12 cellular contexts compared by ENCODE assay signal in genomic region chr13:25214371-25215252, GRCh38. TPM values are rescaled to one million over a fixed set of nuclear protein-coding genes. Genes with fewer than 3 reads are reported as not detected.
DNase-seq lines count a peak whose midpoint lies in the region; TF ChIP-seq lines count a peak whose summit lies in the region.
"Had no signal": no experiment of that assay in that cellular context is flagged by ENCODE, and none has a peak within 500 bp of the region (broad histone marks: within the 10 kb centered on the region; RNA-seq: fewer than 3 reads in every experiment).

No MANE protein-coding gene starts in this region.

- no TSS peak for BruUV-seq in Calu3 (replicated peaks; lab: Mats Ljungman, UMichigan)

- peak overlapping the region; percentile 28 for H3K27ac ChIP-seq in hepatocyte
- H3K27ac ChIP-seq in smooth muscle cell (ENCODE audit: low read depth): peak overlapping the region; percentile 26
- H3K27ac ChIP-seq: stomach had no signal

- H3K36me3 Mint-ChIP-seq in Calu3 (ENCODE audit: insufficient read depth, unreplicated experiment): no peaks in the 10 kb centered on the region

- H3K27me3 ChIP-seq in hepatocyte: no peaks in the 10 kb centered on the region
- no peaks in the 10 kb centered on the region for H3K27me3 ChIP-seq in smooth muscle cell (ENCODE audit: low read depth)
- H3K27me3 ChIP-seq: stomach had no signal

- no peak overlapping the region for H3K9ac ChIP-seq in smooth muscle cell (ENCODE audit: low read depth)

- H3K79me2 ChIP-seq in hepatocyte (no peaks in the 10 kb centered on the region), smooth muscle cell (ENCODE audit: low read depth) (no peaks in the 10 kb centered on the region)

- H4K20me1 ChIP-seq in hepatocyte (ENCODE audit: insufficient read depth, poor library complexity, severe bottlenecking) (no peaks in the 10 kb centered on the region), smooth muscle cell (ENCODE audit: low read depth) (no peaks in the 10 kb centered on the region)

- in situ Hi-C loops in astrocyte of the spinal cord (cut with HindIII; ENCODE audit: low sequenced_read_pairs): no loop called here

- peaks cover 27% of the 10 kb centered on the region for H3K27me3 Mint-ChIP-seq in Calu3 (ENCODE audit: unreplicated experiment)

- H3K36me3 ChIP-seq in hepatocyte (replicated peaks; ENCODE audit: insufficient read depth, low read depth) (no peaks in the 10 kb centered on the region), smooth muscle cell (ENCODE audit: low read depth) (no peaks in the 10 kb centered on the region)
- H3K36me3 ChIP-seq: stomach had no signal

- H3F3A ChIP-seq in smooth muscle cell (ENCODE audit: low read depth): no peaks in the 10 kb centered on the region

- H2AFZ ChIP-seq in hepatocyte (no peak overlapping the region), smooth muscle cell (ENCODE audit: low read depth) (no peak overlapping the region)

- H3K9me3 ChIP-seq in hepatocyte (ENCODE audit: low read depth) (no peaks in the 10 kb centered on the region), smooth muscle cell (replicated peaks; ENCODE audit: low read depth) (no peaks in the 10 kb centered on the region)
- H3K9me3 ChIP-seq: Caco-2, stomach had no signal

- DNase-seq in HCEC 1CT (peak; percentile 1), astrocyte of the spinal cord (ENCODE audit: low read depth, low spot score) (peak; percentile 22), hepatocyte (ENCODE audit: low spot score) (no peak), smooth muscle cell (lab: John Stamatoyannopoulos, UW; ENCODE audit: unreplicated experiment) (no peak), SIG-M5 (lab: John Stamatoyannopoulos, UW) (no peak), SHP77 treated with DMSO at 0.1 percent for 48 hours (lab: John Stamatoyannopoulos, UW) (no peak), Calu3 (no peak), DMS153 (lab: John Stamatoyannopoulos, UW) (no peak)
- DNase-seq: activated naive CD8-positive, alpha-beta T cell treated with anti-CD3 and anti-CD28 coated beads, Interleukin-2, amount 50 U/mL, for 24 hours; kidney; stomach had no signal

- TF ChIP-seq CTCF in astrocyte of the spinal cord (IDR thresholded peaks at IDR 0.05; ENCODE audit: low read depth, low read length) (peak; percentile 29), hepatocyte (IDR thresholded peaks at IDR 0.05; ENCODE audit: poor library complexity) (no peak), smooth muscle cell (IDR thresholded peaks at IDR 0.05; ENCODE audit: borderline replicate concordance, insufficient read depth, poor library complexity, severe bottlenecking) (no peak), Calu3 (IDR thresholded peaks at IDR 0.05; ENCODE audit: unreplicated experiment) (no peak)

- H3K4me3 Mint-ChIP-seq in Calu3 (ENCODE audit: low read depth, unreplicated experiment): no peak overlapping the region
- H3K4me3 Mint-ChIP-seq: activated naive CD8-positive, alpha-beta T cell treated with anti-CD3 and anti-CD28 coated beads, Interleukin-2, amount 50 U/mL, for 24 hours had no signal

- H3K4me2 ChIP-seq in hepatocyte (no peak overlapping the region), smooth muscle cell (no peak overlapping the region)

- H3K4me3 ChIP-seq in astrocyte of the spinal cord (ENCODE audit: low read depth, low read length) (no peak overlapping the region), hepatocyte (no peak overlapping the region), smooth muscle cell (no peak overlapping the region)
- H3K4me3 ChIP-seq: stomach had no signal

- H3K27ac Mint-ChIP-seq in Calu3 (ENCODE audit: unreplicated experiment): no peak overlapping the region
- H3K27ac Mint-ChIP-seq: activated naive CD8-positive, alpha-beta T cell treated with anti-CD3 and anti-CD28 coated beads, Interleukin-2, amount 50 U/mL, for 24 hours had no signal

- 55% methylated on average over 6 of the region's 6 CpGs for WGBS in hepatocyte (ENCODE audit: low lambda C conversion rate, missing lambda C conversion rate)
- WGBS in smooth muscle cell (ENCODE audit: low lambda C conversion rate): 70% methylated on average over 6 of the region's 6 CpGs

- no peaks in the 10 kb centered on the region for H3K9me2 ChIP-seq in hepatocyte (replicated peaks; ENCODE audit: insufficient read depth)

- CTCF ChIA-PET in Calu3 (lab: Charles Lee): no interaction called here

- no peaks in the 10 kb centered on the region for H3K4me1 Mint-ChIP-seq in Calu3 (ENCODE audit: low read depth, unreplicated experiment)
- H3K4me1 Mint-ChIP-seq: activated naive CD8-positive, alpha-beta T cell treated with anti-CD3 and anti-CD28 coated beads, Interleukin-2, amount 50 U/mL, for 24 hours had no signal

- intact Hi-C loops in Calu3 (cut with micrococcal nuclease; ENCODE audit: unreplicated experiment): no loop called here

- H3K4me1 ChIP-seq in hepatocyte (ENCODE audit: insufficient read depth) (no peaks in the 10 kb centered on the region), smooth muscle cell (ENCODE audit: low read depth) (no peaks in the 10 kb centered on the region)
- H3K4me1 ChIP-seq: Caco-2, stomach had no signal

- no peaks in the 10 kb centered on the region for H3K9me3 Mint-ChIP-seq in Calu3 (ENCODE audit: low read depth, unreplicated experiment)
- H3K9me3 Mint-ChIP-seq: activated naive CD8-positive, alpha-beta T cell treated with anti-CD3 and anti-CD28 coated beads, Interleukin-2, amount 50 U/mL, for 24 hours had no signal

RNA-seq across cellular contexts. Expression of gene AMER2, which starts 42.5 kb away (rescaled TPM):
- 0.23 and 0.24 TPM in 2 replicates for total RNA-seq in hepatocyte
- polyA plus RNA-seq in hepatocyte: 0.02 and 0.18 TPM in 2 replicates
- total RNA-seq in smooth muscle cell: 0.09 and 0.36 TPM in 2 replicates
- polyA plus RNA-seq in smooth muscle cell: not detected in 2 replicates
- total RNA-seq in Calu3 (2022): not detected in 2 replicates
- total RNA-seq: Caco-2 had no signal

Comparison
In these comparisons a context has a peak if more than half of its experiments do, and no peak if none do; other contexts are left out.
1. DNase-seq: peak in HCEC 1CT (single experiment) and astrocyte of the spinal cord (single experiment); none in hepatocyte (single experiment), smooth muscle cell (single experiment), SIG-M5 (single experiment), SHP77 treated with DMSO at 0.1 percent for 48 hours (single experiment), Calu3 (single experiment) and DMS153 (single experiment).